In the genomic region with DNA sequence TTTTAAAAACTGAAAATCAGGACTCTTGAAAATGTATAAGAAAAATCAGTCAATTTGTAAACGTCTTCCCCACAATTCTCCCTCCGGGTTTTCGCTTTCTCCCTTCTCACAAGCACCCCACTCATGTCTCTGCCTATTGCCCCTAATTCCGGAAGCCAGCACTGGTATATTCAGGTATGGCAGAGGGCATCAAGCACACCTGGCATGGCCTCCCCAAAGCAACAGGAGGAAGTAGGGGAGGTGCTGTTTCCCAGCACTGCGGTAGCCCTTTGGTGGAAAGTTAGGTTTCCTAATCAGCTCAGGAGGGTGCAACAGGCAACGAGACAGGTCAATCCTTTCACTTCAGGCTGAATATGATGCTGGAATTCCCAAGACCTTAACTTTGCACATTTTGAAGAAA, we compare ENCODE assay signal across 25 cellular contexts. TPM values are rescaled to one million over a fixed set of nuclear protein-coding genes. Genes with fewer than 3 reads are reported as not detected.
"Had no signal": no experiment of that assay in that cellular context is flagged by ENCODE, and none has a peak within 500 bp of the region (broad histone marks: within the 10 kb centered on the region; RNA-seq: fewer than 3 reads in every experiment).

No MANE protein-coding gene starts in this region.

- H3K4me3 ChIP-seq: breast epithelium, Peyer's patch, SJSA1 had no signal

- H3K36me3 ChIP-seq: breast epithelium, Peyer's patch, SJSA1 had no signal

- ATAC-seq: activated CD4-positive, CD25-positive, alpha-beta regulatory T cell treated with anti-CD3 and anti-CD28 coated beads, Interleukin-2, amount 50 U/mL, for 24 hours; activated CD8-positive, alpha-beta T cell treated with anti-CD3 and anti-CD28 coated beads for 36 hours had no signal

- H3K27me3 ChIP-seq: Peyer's patch, SJSA1 had no signal

- H3K27me3 Mint-ChIP-seq: activated CD8-positive, alpha-beta T cell treated with anti-CD3 and anti-CD28 coated beads for 36 hours had no signal

- DNase-seq: activated CD4-positive, alpha-beta T cell treated with anti-CD3 and anti-CD28 coated beads for 4 hours; activated CD8-positive, alpha-beta memory T cell treated with anti-CD3 and anti-CD28 coated beads, Interleukin-2, amount 50 U/mL, for 4 hours; activated CD8-positive, alpha-beta T cell treated with anti-CD3 and anti-CD28 coated beads for 36 hours; activated naive CD4-positive, alpha-beta T cell treated with anti-CD3 and anti-CD28 coated beads, Interleukin-2, amount 50 U/mL, for 16 hours; activated T-cell treated with anti-CD3 and anti-CD28 coated beads, Interleukin-2, amount 50 U/mL, for 1 hour; aorta; caudate nucleus; KG1; MM.1S; NCI-H1105; NCI-H1436; NCI-H1694 treated with DMSO at 0.1 percent for 48 hours; NCI-H2029 treated with DMSO at 0.1 percent for 48 hours; NCI-H345; NCI-H510A; NCI-H526 treated with DMSO at 0.1 percent for 48 hours; NCI-H82; OCI-M1; Peyer's patch; SHP77 had no signal

- H3K27ac ChIP-seq: breast epithelium, Peyer's patch, RWPE1, SJSA1 had no signal

- H3K4me1 ChIP-seq: breast epithelium, Peyer's patch had no signal

- H3K4me3 Mint-ChIP-seq: activated CD8-positive, alpha-beta T cell treated with anti-CD3 and anti-CD28 coated beads for 36 hours; T-helper 1 cell treated with Interleukin-12 subunit alpha and Interleukin-12 subunit beta and Interleukin-4 antibody, amounts not matched to agents 30 μg/mL and 1 μg/mL, for 36 hours had no signal

- H3K27ac Mint-ChIP-seq: activated CD8-positive, alpha-beta T cell treated with anti-CD3 and anti-CD28 coated beads for 36 hours; T-helper 1 cell treated with Interleukin-12 subunit alpha and Interleukin-12 subunit beta and Interleukin-4 antibody, amounts not matched to agents 30 μg/mL and 1 μg/mL, for 36 hours had no signal

RNA-seq across cellular contexts. Expression of gene LAMP3, which starts 30.1 kb away (rescaled TPM):
- total RNA-seq: SJSA1 had no signal
